20 cellular contexts compared by ENCODE assay signal in the genomic region with DNA sequence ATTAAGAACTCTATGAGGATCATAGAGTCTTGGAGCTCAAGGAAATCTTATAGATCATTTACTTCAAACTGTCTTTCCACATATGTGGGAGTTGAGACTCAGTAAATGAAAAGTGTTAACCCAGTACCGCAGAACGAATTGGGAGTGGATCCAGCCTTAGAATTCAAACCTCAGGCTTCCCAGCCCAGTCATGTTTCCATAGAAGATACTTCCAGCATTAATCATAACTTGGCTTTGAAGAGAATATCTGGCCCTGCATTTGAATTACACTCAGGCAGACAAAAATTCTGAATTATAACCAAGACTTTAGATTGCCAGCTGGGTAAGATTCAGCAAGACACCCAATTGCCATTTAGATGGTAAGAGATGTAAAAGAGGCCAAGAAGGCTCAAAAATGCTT.
DNase-seq lines count a peak whose midpoint lies in the region; ATAC-seq, FAIRE-seq and TF ChIP-seq lines count a peak whose summit lies in the region.
"Had no signal": no experiment of that assay in that cellular context is flagged by ENCODE, and none has a peak within 500 bp of the region (broad histone marks: within the 10 kb centered on the region; RNA-seq: fewer than 3 reads in every experiment).

No MANE protein-coding gene starts in this region.

- no peak for TF ChIP-seq CTCF in fibroblast of the aortic adventitia (IDR thresholded peaks at IDR 0.05; ENCODE audit: insufficient read depth, low read length)

- H3K4me1 ChIP-seq in adipocyte (ENCODE audit: control insufficient read depth, insufficient read depth, low read length) = peaks cover 14% of the 10 kb centered on the region
- H3K4me1 ChIP-seq: adrenal gland, suprapubic skin had no signal

- no peaks in the 10 kb centered on the region for H3K27me3 ChIP-seq in adipocyte (replicated peaks; ENCODE audit: control insufficient read depth, insufficient read depth, low read length)
- H3K27me3 ChIP-seq: adrenal gland, suprapubic skin had no signal

- no peak for TF ChIP-seq POLR2A in GM12892 (IDR thresholded peaks at IDR 0.05; ENCODE audit: low read depth, low read length)

- no peak for ATAC-seq in HG02870 (IDR thresholded peaks at IDR 0.05; ENCODE audit: unreplicated experiment)
- ATAC-seq: activated CD8-positive, alpha-beta T cell treated with anti-CD3 and anti-CD28 coated beads for 36 hours; activated T-helper 17 cell treated with anti-CD3 and anti-CD28 coated beads, Interleukin-2, amount 50 U/mL, for 72 hours had no signal

- H3K9ac ChIP-seq in adipocyte (ENCODE audit: low read length) = peak overlapping the region; percentile 35

- FAIRE-seq in GM12892 (lab: Jason Lieb, UNC) = no peak
- FAIRE-seq: frontal cortex, GM12891 had no signal

- no peaks in the 10 kb centered on the region for H3K36me3 ChIP-seq in adipocyte (ENCODE audit: control insufficient read depth, insufficient read depth, low read length, severe bottlenecking)
- H3K36me3 ChIP-seq: adrenal gland, suprapubic skin had no signal

- peak; percentile 69 for DNase-seq in GM04503 (ENCODE audit: low read depth)
- peak; percentile 69 for DNase-seq in adipocyte (ENCODE audit: low read depth)
- peak; percentile 93 for DNase-seq in fibroblast of the aortic adventitia (ENCODE audit: low read depth)
- peak; percentile 49 for DNase-seq in skeletal muscle cell (ENCODE audit: low read depth)
- no peak for DNase-seq in cortex of kidney (lab: John Stamatoyannopoulos, UW)
- no peak for DNase-seq in GM12892 (ENCODE audit: insufficient read length)
- DNase-seq: activated CD8-positive, alpha-beta T cell treated with anti-CD3 and anti-CD28 coated beads for 36 hours; DMS79 treated with DMSO at 0.1 percent for 48 hours; H9; mesendoderm; MV-4-11; NCI-H2081 treated with DMSO at 0.1 percent for 48 hours; NCI-H774; stimulated activated CD4-positive, alpha-beta T cell treated with anti-CD3 and anti-CD28 coated beads, Interleukin-1b, Interleukin-23, amount 100 ng/mL, for 48 hours had no signal

- H3K4me3 ChIP-seq in adipocyte (ENCODE audit: low read length) (no peak overlapping the region), fibroblast of the aortic adventitia (ENCODE audit: low read depth, low read length) (no peak overlapping the region), skeletal muscle cell (ENCODE audit: low read depth, low read length) (no peak overlapping the region)
- H3K4me3 ChIP-seq: adrenal gland, suprapubic skin had no signal

- H3K9me3 ChIP-seq in adipocyte (ENCODE audit: control insufficient read depth, low read length) = no peaks in the 10 kb centered on the region
- H3K9me3 ChIP-seq: adrenal gland, suprapubic skin had no signal

Comparison
In these comparisons a context has a peak if more than half of its experiments do, and no peak if none do; other contexts are left out.
1. DNase-seq: peak in GM04503 (single experiment), adipocyte (single experiment), fibroblast of the aortic adventitia (single experiment) and skeletal muscle cell (single experiment); none in cortex of kidney (single experiment) and GM12892 (single experiment).